In genomic region chr21:29022141-29022540, GRCh38 we compare ENCODE assay signal across 20 cellular contexts. TPM values are rescaled to one million over a fixed set of nuclear protein-coding genes. Genes with fewer than 3 reads are reported as not detected.
DNase-seq lines count a peak whose midpoint lies in the region; ATAC-seq lines count a peak whose summit lies in the region.
"Had no signal": no experiment of that assay in that cellular context is flagged by ENCODE, and none has a peak within 500 bp of the region (broad histone marks: within the 10 kb centered on the region; RNA-seq: fewer than 3 reads in every experiment).

No MANE protein-coding gene starts in this region.

- no peaks in the 10 kb centered on the region for H3K9me3 ChIP-seq in SK-N-MC (ENCODE audit: low read depth, low read length)
- H3K9me3 ChIP-seq: Caco-2, vagina had no signal

- no peaks in the 10 kb centered on the region for H3K27me3 Mint-ChIP-seq in activated T-cell treated with anti-CD3 and anti-CD28 coated beads, Interleukin-2, amount 50 U/mL, for 4 hours (ENCODE audit: low read depth)
- H3K27me3 Mint-ChIP-seq in activated naive CD8-positive, alpha-beta T cell treated with anti-CD3 and anti-CD28 coated beads, Interleukin-2, amount 50 U/mL, for 24 hours, result no peaks in the 10 kb centered on the region

- peak overlapping the region; percentile 3 for H3K4me3 Mint-ChIP-seq in activated T-cell treated with anti-CD3 and anti-CD28 coated beads, Interleukin-2, amount 50 U/mL, for 4 hours
- H3K4me3 Mint-ChIP-seq in activated naive CD8-positive, alpha-beta T cell treated with anti-CD3 and anti-CD28 coated beads, Interleukin-2, amount 50 U/mL, for 24 hours, result peak overlapping the region; percentile 11
- peak overlapping the region; percentile 14 for H3K4me3 Mint-ChIP-seq in stimulated activated effector memory CD8-positive, alpha-beta T cell treated with anti-CD3 and anti-CD28 coated beads, Interleukin-12 subunit alpha, Interleukin-12 subunit beta, amount 100 ng/mL, for 72 hours

- 0 out of 2 replicates have a peak overlapping the region, but pooled peaks have one; percentile 16 for H3K27ac ChIP-seq in SK-N-MC
- H3K27ac ChIP-seq: cardiac muscle cell, vagina had no signal

- in situ Hi-C loops in KBM-7 (cut with MboI; ENCODE audit: low pct_unique_long_range_greater_than_20kb, low sequenced_read_pairs), result no loop called here

- no peak overlapping the region for H3K9ac ChIP-seq in SK-N-MC (ENCODE audit: insufficient read length)

- ATAC-seq in activated T-cell treated with anti-CD3 and anti-CD28 coated beads, Interleukin-2, amount 50 U/mL, for 4 hours, result no peak
- ATAC-seq in activated naive CD8-positive, alpha-beta T cell treated with anti-CD3 and anti-CD28 coated beads, Interleukin-2, amount 50 U/mL, for 24 hours, result no peak
- ATAC-seq in stimulated activated effector memory CD8-positive, alpha-beta T cell treated with anti-CD3 and anti-CD28 coated beads, Interleukin-12 subunit alpha, Interleukin-12 subunit beta, amount 100 ng/mL, for 72 hours, result no peak
- ATAC-seq: left lobe of liver, Right ventricle myocardium inferior had no signal

- H3K36me3 ChIP-seq in SK-N-MC (ENCODE audit: insufficient read depth, low read length), result no peaks in the 10 kb centered on the region
- H3K36me3 ChIP-seq: cardiac muscle cell, vagina had no signal

- H3K36me3 Mint-ChIP-seq in activated T-cell treated with anti-CD3 and anti-CD28 coated beads, Interleukin-2, amount 50 U/mL, for 4 hours (ENCODE audit: insufficient read depth), result peaks cover 3% of the 10 kb centered on the region
- H3K36me3 Mint-ChIP-seq in activated naive CD8-positive, alpha-beta T cell treated with anti-CD3 and anti-CD28 coated beads, Interleukin-2, amount 50 U/mL, for 24 hours (ENCODE audit: low read depth), result peaks cover 12% of the 10 kb centered on the region
- H3K36me3 Mint-ChIP-seq in stimulated activated effector memory CD8-positive, alpha-beta T cell treated with anti-CD3 and anti-CD28 coated beads, Interleukin-12 subunit alpha, Interleukin-12 subunit beta, amount 100 ng/mL, for 72 hours, result peaks cover 42% of the 10 kb centered on the region

- H3K9me3 Mint-ChIP-seq in activated T-cell treated with anti-CD3 and anti-CD28 coated beads, Interleukin-2, amount 50 U/mL, for 4 hours, result no peaks in the 10 kb centered on the region
- H3K9me3 Mint-ChIP-seq in activated naive CD8-positive, alpha-beta T cell treated with anti-CD3 and anti-CD28 coated beads, Interleukin-2, amount 50 U/mL, for 24 hours, result no peaks in the 10 kb centered on the region
- H3K9me3 Mint-ChIP-seq in stimulated activated effector memory CD8-positive, alpha-beta T cell treated with anti-CD3 and anti-CD28 coated beads, Interleukin-12 subunit alpha, Interleukin-12 subunit beta, amount 100 ng/mL, for 72 hours, result no peaks in the 10 kb centered on the region
- H3K9me3 Mint-ChIP-seq: activated naive CD4-positive, alpha-beta T cell treated with anti-CD3 and anti-CD28 coated beads, Interleukin-2, amount 50 U/mL, for 72 hours had no signal

- DNase-seq in activated T-cell treated with anti-CD3 and anti-CD28 coated beads, Interleukin-2, amount 50 U/mL, for 4 hours, result no peak
- DNase-seq in activated T-cell treated with anti-CD3 and anti-CD28 coated beads, Interleukin-2, amount 50 U/mL, for 1 hour, result no peak
- DNase-seq in SK-N-MC (ENCODE audit: low read depth, low spot score) (no peak), DMS114 treated with DMSO at 0.1 percent for 48 hours (lab: John Stamatoyannopoulos, UW; ENCODE audit: unreplicated experiment) (no peak), dedifferentiated amniotic fluid mesenchymal stem cell (ENCODE audit: extremely low spot score) (no peak), KBM-7 (no peak)
- no peak for DNase-seq in activated naive CD8-positive, alpha-beta T cell treated with anti-CD3 and anti-CD28 coated beads, Interleukin-2, amount 50 U/mL, for 24 hours
- no peak for DNase-seq in stimulated activated effector memory CD8-positive, alpha-beta T cell treated with anti-CD3 and anti-CD28 coated beads, Interleukin-12 subunit alpha, Interleukin-12 subunit beta, amount 100 ng/mL, for 72 hours (ENCODE audit: low spot score in 2 of 2)
- DNase-seq: activated CD8-positive, alpha-beta memory T cell treated with anti-CD3 and anti-CD28 coated beads for 24 hours; Caco-2; effector CD8-positive, alpha-beta T cell; GDM1; NCI-H1092; T-helper 9 cell had no signal

- peaks cover 53% of the 10 kb centered on the region for H3K4me1 Mint-ChIP-seq in activated T-cell treated with anti-CD3 and anti-CD28 coated beads, Interleukin-2, amount 50 U/mL, for 4 hours (ENCODE audit: low read depth)
- peaks cover 65% of the 10 kb centered on the region for H3K4me1 Mint-ChIP-seq in activated naive CD8-positive, alpha-beta T cell treated with anti-CD3 and anti-CD28 coated beads, Interleukin-2, amount 50 U/mL, for 24 hours
- H3K4me1 Mint-ChIP-seq in stimulated activated effector memory CD8-positive, alpha-beta T cell treated with anti-CD3 and anti-CD28 coated beads, Interleukin-12 subunit alpha, Interleukin-12 subunit beta, amount 100 ng/mL, for 72 hours, result peaks cover 50% of the 10 kb centered on the region

- H3K27ac Mint-ChIP-seq in activated naive CD8-positive, alpha-beta T cell treated with anti-CD3 and anti-CD28 coated beads, Interleukin-2, amount 50 U/mL, for 24 hours, result peak overlapping the region; percentile 74
- peak overlapping the region; percentile 50 for H3K27ac Mint-ChIP-seq in stimulated activated effector memory CD8-positive, alpha-beta T cell treated with anti-CD3 and anti-CD28 coated beads, Interleukin-12 subunit alpha, Interleukin-12 subunit beta, amount 100 ng/mL, for 72 hours

- no peak overlapping the region for H3K4me3 ChIP-seq in SK-N-MC
- H3K4me3 ChIP-seq: cardiac muscle cell, smooth muscle cell, vagina had no signal

RNA-seq across cellular contexts. Expression of gene USP16, which starts 2.3 kb away (rescaled TPM):
- total RNA-seq in activated T-cell treated with anti-CD3 and anti-CD28 coated beads, Interleukin-2, amount 50 U/mL, for 4 hours, result 10 to 100 TPM; 54.7 to 61.1 (median 58.0) TPM

RNA-seq across cellular contexts. Expression of gene RWDD2B, which starts 3.0 kb away (rescaled TPM):
- total RNA-seq in activated T-cell treated with anti-CD3 and anti-CD28 coated beads, Interleukin-2, amount 50 U/mL, for 4 hours, result 1 to 10 TPM; 6.9 to 8.5 (median 7.0) TPM

RNA-seq across cellular contexts. Expression of gene LTN1, which starts 29.5 kb away (rescaled TPM):
- 10 to 100 TPM; 19.6 to 21.7 (median 20.6) TPM for total RNA-seq in activated T-cell treated with anti-CD3 and anti-CD28 coated beads, Interleukin-2, amount 50 U/mL, for 4 hours

RNA-seq across cellular contexts. Expression of gene CCT8, which starts 51.3 kb away (rescaled TPM):
- total RNA-seq in activated T-cell treated with anti-CD3 and anti-CD28 coated beads, Interleukin-2, amount 50 U/mL, for 4 hours, result 100 to 1,000 TPM; 417 to 558 (median 510) TPM
